In genomic region chr14:71060795-71061455, GRCh38 we compare ENCODE assay signal across 1 cellular context.
TF ChIP-seq lines count a peak whose summit lies in the region.

No MANE protein-coding gene starts in this region.

TF ChIP-seq in IMR-90, 13 proteins besides CTCF, POLR2A, EP300 and RAD21:
- TF ChIP-seq CEBPB (IDR thresholded peaks at IDR 0.05; ENCODE audit: low read depth, low read length) = peak; percentile 52; the same call in 1 of the 2 replicates
- no peak for TF ChIP-seq FOS (IDR thresholded peaks at IDR 0.05; ENCODE audit: low read depth, low read length)
